Comparison of ENCODE assay signal across 11 cellular contexts in the genomic region with DNA sequence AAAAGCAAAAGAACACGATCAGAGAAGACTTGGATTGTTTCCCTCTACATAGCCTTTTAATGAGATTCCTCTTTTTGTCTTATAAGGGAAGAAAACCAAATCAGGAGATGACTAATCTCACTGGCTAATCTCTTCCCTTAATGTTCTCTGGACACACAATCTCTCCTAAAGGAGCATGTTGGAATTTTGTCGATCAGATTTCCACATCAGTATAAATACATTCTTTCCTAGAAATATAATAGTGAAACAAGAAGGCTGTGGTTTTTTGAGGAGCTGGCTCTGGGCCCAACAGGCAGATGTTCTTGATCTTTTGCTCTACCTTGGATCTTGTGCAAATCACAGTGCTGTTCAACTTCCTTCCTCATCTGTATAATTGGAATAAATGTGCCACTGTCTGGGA.
DNase-seq lines count a peak whose midpoint lies in the region; ATAC-seq and TF ChIP-seq lines count a peak whose summit lies in the region.
"Had no signal": no experiment of that assay in that cellular context is flagged by ENCODE, and none has a peak within 500 bp of the region (broad histone marks: within the 10 kb centered on the region; RNA-seq: fewer than 3 reads in every experiment).

No MANE protein-coding gene starts in this region.

- no peak overlapping the region for H3K27ac ChIP-seq in smooth muscle cell (ENCODE audit: low read depth)
- H3K27ac ChIP-seq: neutrophil, Peyer's patch had no signal

- no peak for ATAC-seq in GM19452 (IDR thresholded peaks at IDR 0.05; ENCODE audit: unreplicated experiment)

- peak; percentile 33 for DNase-seq in ELR (ENCODE audit: low read depth)
- DNase-seq in OCI-M1 (lab: John Stamatoyannopoulos, UW): peak; percentile 9
- peak; percentile 91 for DNase-seq in fibroblast of mammary gland (ENCODE audit: low read depth)
- DNase-seq in smooth muscle cell (lab: John Stamatoyannopoulos, UW; ENCODE audit: unreplicated experiment): no peak
- no peak for DNase-seq in islet precursor cell
- DNase-seq in putamen (ENCODE audit: low spot score): no peak
- DNase-seq in COLO668 (lab: John Stamatoyannopoulos, UW; ENCODE audit: unreplicated experiment): no peak
- DNase-seq: activated CD4-positive, alpha-beta T cell treated with anti-CD3 and anti-CD28 coated beads, Interleukin-2, amount 50 U/mL, for 48 hours had no signal

- H3K4me1 ChIP-seq in smooth muscle cell (ENCODE audit: low read depth): peaks cover 30% of the 10 kb centered on the region
- H3K4me1 ChIP-seq: Peyer's patch had no signal

- no peaks in the 10 kb centered on the region for H3F3A ChIP-seq in smooth muscle cell (ENCODE audit: low read depth)

- H3K4me3 ChIP-seq in fibroblast of mammary gland (ENCODE audit: control insufficient read depth, low read depth, low read length): no peak overlapping the region
- no peak overlapping the region for H3K4me3 ChIP-seq in smooth muscle cell
- H3K4me3 ChIP-seq: Peyer's patch had no signal

- H3K9me3 ChIP-seq in smooth muscle cell (replicated peaks; ENCODE audit: low read depth): no peaks in the 10 kb centered on the region
- H3K9me3 ChIP-seq: neutrophil, Peyer's patch had no signal

- H3K4me2 ChIP-seq in smooth muscle cell: peak overlapping the region; percentile 31

- no peaks in the 10 kb centered on the region for H4K20me1 ChIP-seq in smooth muscle cell (ENCODE audit: low read depth)

- no peak overlapping the region for H2AFZ ChIP-seq in smooth muscle cell (ENCODE audit: low read depth)

- H3K36me3 ChIP-seq in smooth muscle cell (ENCODE audit: low read depth): no peaks in the 10 kb centered on the region
- H3K36me3 ChIP-seq: neutrophil, Peyer's patch had no signal

- no peak overlapping the region for H3K9ac ChIP-seq in smooth muscle cell (ENCODE audit: low read depth)

- TF ChIP-seq CTCF in fibroblast of mammary gland (conservative IDR thresholded peaks at IDR 0.05; ENCODE audit: control insufficient read depth, insufficient read depth, low read depth, low read length) (no peak), smooth muscle cell (IDR thresholded peaks at IDR 0.05; ENCODE audit: borderline replicate concordance, insufficient read depth, poor library complexity, severe bottlenecking) (no peak)

- H3K79me2 ChIP-seq in smooth muscle cell (ENCODE audit: low read depth): no peaks in the 10 kb centered on the region

- WGBS in smooth muscle cell (ENCODE audit: low lambda C conversion rate): 47% methylated on average over 2 of the region's 2 CpGs

- H3K27me3 ChIP-seq in smooth muscle cell (ENCODE audit: low read depth): no peaks in the 10 kb centered on the region
- H3K27me3 ChIP-seq: neutrophil, Peyer's patch had no signal

Comparison
In these comparisons a context has a peak if more than half of its experiments do, and no peak if none do; other contexts are left out.
1. DNase-seq: peak in ELR (single experiment), OCI-M1 (single experiment) and fibroblast of mammary gland (single experiment); none in smooth muscle cell (single experiment), islet precursor cell (single experiment), putamen (single experiment) and COLO668 (single experiment).